Comparison of ENCODE assay signal across 9 cellular contexts in genomic region chr9:108271646-108272349, GRCh38.
DNase-seq lines count a peak whose midpoint lies in the region; ATAC-seq, FAIRE-seq and TF ChIP-seq lines count a peak whose summit lies in the region.
"Had no signal": no experiment of that assay in that cellular context is flagged by ENCODE, and none has a peak within 500 bp of the region (broad histone marks: within the 10 kb centered on the region; RNA-seq: fewer than 3 reads in every experiment).

No MANE protein-coding gene starts in this region.

- H3K27me3 Mint-ChIP-seq in T-helper 17 cell: no peaks in the 10 kb centered on the region

- H3K4me1 ChIP-seq in rectal smooth muscle tissue (ENCODE audit: control insufficient read depth, insufficient read depth, low read length): no peaks in the 10 kb centered on the region

- H3K9ac ChIP-seq in rectal smooth muscle tissue (ENCODE audit: low read length): no peak overlapping the region

- no peak for TF ChIP-seq CTCF in fibroblast of the aortic adventitia (IDR thresholded peaks at IDR 0.05; ENCODE audit: insufficient read depth, low read length)

- H3K4me1 Mint-ChIP-seq in T-helper 17 cell: no peaks in the 10 kb centered on the region

- H3K9me3 ChIP-seq in T-helper 17 cell (ENCODE audit: control insufficient read depth, low read length, poor library complexity, severe bottlenecking): no peaks in the 10 kb centered on the region

- ATAC-seq in stimulated activated naive CD8-positive, alpha-beta T cell treated with anti-CD3 and anti-CD28 coated beads, Interleukin-15, Interleukin-2, amounts not matched to agents 100 U/mL and 50 U/mL, for 24 hours: no peak
- no peak for ATAC-seq in T-helper 17 cell

- H3K27ac ChIP-seq in rectal smooth muscle tissue (ENCODE audit: low read depth, low read length): peak overlapping the region; percentile 38

- no peaks in the 10 kb centered on the region for H3K36me3 Mint-ChIP-seq in T-helper 17 cell (ENCODE audit: low read depth)
- H3K36me3 Mint-ChIP-seq: memory B cell had no signal

- no peaks in the 10 kb centered on the region for H3K36me3 ChIP-seq in rectal smooth muscle tissue (ENCODE audit: control insufficient read depth, insufficient read depth, low read length)

- no peaks in the 10 kb centered on the region for H3K27me3 ChIP-seq in rectal smooth muscle tissue (ENCODE audit: control insufficient read depth, insufficient read depth, low read length)

- H3K4me3 Mint-ChIP-seq in T-helper 17 cell: no peak overlapping the region
- H3K4me3 Mint-ChIP-seq: memory B cell had no signal

- DNase-seq in D341Med (ENCODE audit: low spot score): peak; percentile 79
- DNase-seq in HT1080 (ENCODE audit: low read depth): peak; percentile 57
- peak; percentile 40 for DNase-seq in RCC 7860 (ENCODE audit: low spot score)
- DNase-seq in fibroblast of the aortic adventitia (ENCODE audit: low read depth): peak; percentile 77
- no peak for DNase-seq in stimulated activated naive CD8-positive, alpha-beta T cell treated with anti-CD3 and anti-CD28 coated beads, Interleukin-15, Interleukin-2, amounts not matched to agents 100 U/mL and 50 U/mL, for 24 hours
- no peak for DNase-seq in amygdala (lab: John Stamatoyannopoulos, UW)
- no peak for DNase-seq in T-helper 17 cell

- no peak overlapping the region for H3K4me3 ChIP-seq in fibroblast of the aortic adventitia (ENCODE audit: low read depth, low read length)
- H3K4me3 ChIP-seq in rectal smooth muscle tissue (ENCODE audit: low read length): peak overlapping the region; percentile 49

- FAIRE-seq in RCC 7860 (lab: Jason Lieb, UNC): no peak

- no peak overlapping the region for H3K27ac Mint-ChIP-seq in T-helper 17 cell
- H3K27ac Mint-ChIP-seq: memory B cell had no signal

Comparison
In these comparisons a context has a peak if more than half of its experiments do, and no peak if none do; other contexts are left out.
1. DNase-seq: peak in D341Med (single experiment), HT1080 (single experiment), RCC 7860 (single experiment) and fibroblast of the aortic adventitia (single experiment); none in stimulated activated naive CD8-positive, alpha-beta T cell treated with anti-CD3 and anti-CD28 coated beads, Interleukin-15, Interleukin-2, amounts not matched to agents 100 U/mL and 50 U/mL, for 24 hours (single experiment), amygdala (0 of 56) and T-helper 17 cell (0 of 3).